Comparison of ENCODE assay signal across 20 cellular contexts in the genomic region with DNA sequence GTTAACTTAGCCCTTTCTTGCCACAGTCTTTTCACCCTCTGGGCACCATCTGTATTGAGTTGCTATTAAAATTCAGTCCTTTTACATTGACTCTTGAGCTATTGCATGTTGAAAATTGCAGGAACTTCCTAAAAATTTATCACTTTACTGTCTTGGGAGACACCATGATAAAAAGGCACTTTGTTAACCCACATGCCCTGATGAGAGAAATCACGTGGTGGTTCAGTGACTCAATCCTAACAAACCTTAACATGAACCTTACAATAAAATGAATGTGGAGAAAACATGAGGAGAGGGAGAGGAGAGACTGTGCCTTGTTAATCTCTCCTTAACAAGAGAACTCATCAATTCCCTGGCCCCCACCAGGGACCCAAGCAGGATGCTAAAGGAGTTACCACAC. TPM values are rescaled to one million over a fixed set of nuclear protein-coding genes. Genes with fewer than 3 reads are reported as not detected.
DNase-seq lines count a peak whose midpoint lies in the region; ATAC-seq and TF ChIP-seq lines count a peak whose summit lies in the region.
"Had no signal": no experiment of that assay in that cellular context is flagged by ENCODE, and none has a peak within 500 bp of the region (broad histone marks: within the 10 kb centered on the region; RNA-seq: fewer than 3 reads in every experiment).

No MANE protein-coding gene starts in this region.

- intact Hi-C loops in posterior vena cava (cut with DNase I): no loop called here

- peak overlapping the region; percentile 31 for H3K27ac ChIP-seq in hepatocyte
- H3K27ac ChIP-seq: GM23248, SK-N-MC had no signal

- no peaks in the 10 kb centered on the region for H3K9me2 ChIP-seq in hepatocyte (replicated peaks; ENCODE audit: insufficient read depth)

- H3K36me3 ChIP-seq in hepatocyte (replicated peaks; ENCODE audit: insufficient read depth, low read depth): no peaks in the 10 kb centered on the region
- H3K36me3 ChIP-seq: BE2C had no signal

- TF ChIP-seq CTCF in hepatocyte (IDR thresholded peaks at IDR 0.05; ENCODE audit: poor library complexity): no peak

- DNase-seq in HT1080 (ENCODE audit: low read depth) (peak; percentile 4), M059J (ENCODE audit: low read depth) (peak; percentile 37), hepatocyte (ENCODE audit: low spot score) (no peak), renal cortical epithelial cell (ENCODE audit: low read depth) (peak; percentile 13), posterior vena cava (ENCODE audit: low spot score) (no peak), AG08395 (ENCODE audit: low spot score) (no peak)
- DNase-seq: BE2C, DMS153, DND-41, GM23248, H7, NCI-H2029 treated with DMSO at 0.1 percent for 48 hours, NCI-H526 treated with DMSO at 0.1 percent for 48 hours, SHP77 treated with DMSO at 0.1 percent for 48 hours had no signal

- no peak overlapping the region for H2AFZ ChIP-seq in hepatocyte
- H2AFZ ChIP-seq: GM23248 had no signal

- no peaks in the 10 kb centered on the region for H3K79me2 ChIP-seq in hepatocyte

- peaks cover 9% of the 10 kb centered on the region for H3K4me1 ChIP-seq in hepatocyte (ENCODE audit: insufficient read depth)
- H3K4me1 ChIP-seq: BE2C had no signal

- H3K9me3 ChIP-seq in hepatocyte (ENCODE audit: low read depth): no peaks in the 10 kb centered on the region
- H3K9me3 ChIP-seq: BE2C had no signal

- WGBS in hepatocyte (ENCODE audit: low lambda C conversion rate, missing lambda C conversion rate): 40% methylated on average over 1 of the region's 1 CpG

- no peak overlapping the region for H3K4me3 ChIP-seq in hepatocyte
- H3K4me3 ChIP-seq: GM23248, SK-N-MC had no signal

- H4K20me1 ChIP-seq in hepatocyte (ENCODE audit: insufficient read depth, poor library complexity, severe bottlenecking): no peaks in the 10 kb centered on the region

- H3K4me2 ChIP-seq in hepatocyte: no peak overlapping the region

- ATAC-seq in HG02938 (IDR thresholded peaks at IDR 0.05; ENCODE audit: unreplicated experiment): no peak
- ATAC-seq: Panc1 had no signal

- H3K27me3 ChIP-seq in hepatocyte: no peaks in the 10 kb centered on the region
- H3K27me3 ChIP-seq: BE2C had no signal

RNA-seq across cellular contexts. Expression of a gene that starts 30.8 kb away (rescaled TPM):
- total RNA-seq in HT1080 (2014; rRNA removed; shearing (Covaris generic)): 0.20 TPM in 1 of 2 replicates, not detected in the other
- 0.42 and 0.52 TPM in 2 replicates for polyA plus RNA-seq in HT1080 (2015; cell fraction: cytosol; rRNA removed)
- polyA plus RNA-seq in HT1080 (2015; cell fraction: nucleus; rRNA removed): 1.1 and 1.2 TPM in 2 replicates
- total RNA-seq in M059J (2014; rRNA removed; shearing (Covaris generic)): 26.2 and 28.8 TPM in 2 replicates
- total RNA-seq in hepatocyte (83.8 and 89.2 TPM in 2 replicates), renal cortical epithelial cell (16.3 and 36.6 TPM in 2 replicates), posterior vena cava (10 to 100 TPM; 13.1 to 26.2 TPM)
- 79.6 and 88.4 TPM in 2 replicates for polyA plus RNA-seq in hepatocyte

RNA-seq across cellular contexts. Expression of a gene that starts 54.8 kb away (rescaled TPM):
- not detected in 2 replicates for total RNA-seq in HT1080 (2014; rRNA removed; shearing (Covaris generic))
- not detected in 2 replicates for polyA plus RNA-seq in HT1080 (2015; cell fraction: cytosol; rRNA removed)
- polyA plus RNA-seq in HT1080 (2015; cell fraction: nucleus; rRNA removed): not detected in 2 replicates
- 0.27 and 2.4 TPM in 2 replicates for total RNA-seq in M059J (2014; rRNA removed; shearing (Covaris generic))
- total RNA-seq in hepatocyte: not detected in 2 replicates
- not detected in 2 replicates for polyA plus RNA-seq in hepatocyte
- total RNA-seq in renal cortical epithelial cell: not detected in 2 replicates
- total RNA-seq in posterior vena cava: not detected
- total RNA-seq: A673; GM23248; H7; NCI-H460; T-helper 1 cell treated with Interleukin-12 subunit alpha and Interleukin-12 subunit beta and Interleukin-4 antibody, amounts not matched to agents 30 ng/mL and 1 ng/mL, for 36 hours had no signal
- polyA plus RNA-seq: GM23248 had no signal

Comparison
In these comparisons a context has a peak if more than half of its experiments do, and no peak if none do; other contexts are left out.
1. DNase-seq: peak in HT1080 (single experiment), M059J (single experiment) and renal cortical epithelial cell (single experiment); none in hepatocyte (single experiment), posterior vena cava (single experiment) and AG08395 (single experiment).
2. RNA of a gene that starts 30.8 kb away (total RNA-seq): 83.8 to 89.2 TPM in hepatocyte, 16.3 to 36.6 TPM in renal cortical epithelial cell, 26.2 to 28.8 TPM in M059J and 13.1 to 26.2 TPM in posterior vena cava; 0.20 TPM in HT1080; every median in the first group is over 10 times any median in the second.